In genomic region chr6:28544211-28544610, GRCh38 we compare ENCODE assay signal across 9 cellular contexts. TPM values are rescaled to one million over a fixed set of nuclear protein-coding genes. Genes with fewer than 3 reads are reported as not detected.
DNase-seq lines count a peak whose midpoint lies in the region; ATAC-seq, FAIRE-seq and TF ChIP-seq lines count a peak whose summit lies in the region.
"Had no signal": no experiment of that assay in that cellular context is flagged by ENCODE, and none has a peak within 500 bp of the region (broad histone marks: within the 10 kb centered on the region; RNA-seq: fewer than 3 reads in every experiment).

No MANE protein-coding gene starts in this region.

- no peak overlapping the region for H2AK5ac ChIP-seq in H1 (ENCODE audit: low read depth, low read length)

- H2AFZ ChIP-seq in GM23338, result peak overlapping the region; percentile 94
- peak overlapping the region; percentile 64 for H2AFZ ChIP-seq in H1 (ENCODE audit: low read length)

- H3K4me1 ChIP-seq in GM23338 (ENCODE audit: insufficient read depth) (0 out of 2 replicates have a peak, but pooled peaks cover 4% of the 10 kb centered on the region), NT2/D1 (ENCODE audit: insufficient read depth, insufficient read length) (no peaks in the 10 kb centered on the region), H1 (replicated peaks in 1 of 4; ENCODE audit: control insufficient read depth in 3 of 4, insufficient read depth in 4 of 4, low read length in 3 of 4) (peaks cover 0 to 4% (median 0%) of the 10 kb centered on the region in 4 experiments; a peak in 2 of 7 replicates)

- no peaks in the 10 kb centered on the region for H3K36me3 Mint-ChIP-seq in GM23338 (ENCODE audit: low read depth)

- H3K56ac ChIP-seq in H1 (replicated peaks; ENCODE audit: insufficient read length, low read depth, low read length), result peak overlapping the region; percentile 5

- peak overlapping the region; percentile 75 for H4K5ac ChIP-seq in H1 (ENCODE audit: insufficient read length, low read depth, low read length)

- H3K9ac ChIP-seq in NT2/D1 (ENCODE audit: insufficient read length, low read depth) (peak overlapping the region; percentile 11), H1 (replicated peaks in 1 of 4; ENCODE audit: extremely low read depth in 1 of 4, low read depth in 3 of 4, low read length in 3 of 4) (peak overlapping the region in 3 of 4 experiments; percentile 44 to 70 (median 67); a peak in 3 of 7 replicates)

- H3K27me3 ChIP-seq in GM23338 (ENCODE audit: insufficient read depth), result no peaks in the 10 kb centered on the region
- no peaks in the 10 kb centered on the region for H3K27me3 ChIP-seq in NT2/D1 (ENCODE audit: insufficient read depth, insufficient read length)
- H3K27me3 ChIP-seq in H1 (replicated peaks in 1 of 4; ENCODE audit: control insufficient read depth in 3 of 4, extremely low read depth in 1 of 4, insufficient read depth in 3 of 4, low read length in 3 of 4), result no peaks in the 10 kb centered on the region

- POLR2A ChIA-PET in H1 (lab: Charles Lee; ENCODE audit: partially characterized antibody), result interaction anchor here (1.1 to 3.0 kb wide), 3 partner anchors 42 to 55 kb away, joined by 3 to 10 read pairs (median 4); no protein-coding TSS in a partner anchor

- 0 out of 2 replicates have a peak overlapping the region, but pooled peaks have one; percentile 42 for H2BK12ac ChIP-seq in H1 (ENCODE audit: low read depth, low read length)

- 0 out of 2 replicates have a peak, but pooled peaks cover 5% of the 10 kb centered on the region for H3F3A ChIP-seq in GM23338 (replicated peaks; ENCODE audit: low read depth)

- H3K27me3 Mint-ChIP-seq in GM23338 (ENCODE audit: insufficient read depth, low read depth, poor library complexity), result peaks cover 23% of the 10 kb centered on the region

- CTCF ChIA-PET in H1 (lab: Charles Lee; ENCODE audit: partially characterized antibody), result interaction anchor here (0.9 to 2.7 kb wide), 4 partner anchors 13 to 65 kb away, joined by 4 to 21 read pairs (median 6); a partner anchor contains a TSS

- H3K4me3 ChIP-seq in GM23338, result peak overlapping the region; percentile 75
- peak overlapping the region; percentile 41 for H3K4me3 ChIP-seq in NT2/D1 (ENCODE audit: insufficient read length, low read depth)
- peak overlapping the region; percentile 42 to 85 (median 79) for H3K4me3 ChIP-seq in H1 (ENCODE audit: extremely low read depth in 1 of 4, insufficient read depth in 2 of 4, low read depth in 3 of 4, low read length in 4 of 4)

- no peak for TF ChIP-seq POLR2A in H1 (IDR thresholded peaks at IDR 0.05; ENCODE audit: control extremely low read depth in 1 of 2, low read depth in 2 of 2, low read length in 2 of 2)

- H3K27ac ChIP-seq in GM23338 (ENCODE audit: low read depth), result no peak overlapping the region
- no peak overlapping the region for H3K27ac ChIP-seq in H1 (ENCODE audit: low read depth, low read length)

- H2BK15ac ChIP-seq in H1 (ENCODE audit: low read length), result no peak overlapping the region

- H3K79me1 ChIP-seq in H1 (ENCODE audit: low read depth, low read length), result no peaks in the 10 kb centered on the region

- H3K18ac ChIP-seq in H1 (ENCODE audit: extremely low read depth, low read length), result no peak overlapping the region

- peaks cover 9% of the 10 kb centered on the region for H3K4me1 Mint-ChIP-seq in GM23338

- peaks cover 5% of the 10 kb centered on the region for H3K23me2 ChIP-seq in H1 (ENCODE audit: low read depth, low read length)

- H3K9me2 ChIP-seq in GM23338 (ENCODE audit: insufficient read depth), result no peaks in the 10 kb centered on the region

- TF ChIP-seq CTCF in GM23338 (conservative IDR thresholded peaks at IDR 0.05; ENCODE audit: low read depth in 2 of 2), result no peak
- TF ChIP-seq CTCF in H1 (IDR thresholded peaks at IDR 0.05; ENCODE audit: control extremely low read depth in 1 of 3, insufficient read depth in 1 of 3, low read depth in 1 of 3, low read length in 3 of 3), result no peak
- no peak for TF ChIP-seq CTCF in omental fat pad (IDR thresholded peaks at IDR 0.05)

- FAIRE-seq in H1 (lab: Jason Lieb, UNC), result no peak

- H2BK120ac ChIP-seq in H1 (replicated peaks; ENCODE audit: low read depth, low read length), result peak overlapping the region; percentile 21

- H4K91ac ChIP-seq in H1 (replicated peaks; ENCODE audit: insufficient read length, low read length), result peak overlapping the region; percentile 30

- H3K9me3 ChIP-seq in NT2/D1 (ENCODE audit: insufficient read depth, low read length), result no peaks in the 10 kb centered on the region
- no peaks in the 10 kb centered on the region for H3K9me3 ChIP-seq in H1 (ENCODE audit: insufficient read depth in 2 of 2, low read depth in 1 of 2, low read length in 1 of 2)

- no peak for TF ChIP-seq EP300 in H1 (IDR thresholded peaks at IDR 0.05; ENCODE audit: borderline replicate concordance in 1 of 2, low read depth in 2 of 2, low read length in 2 of 2)

- H3K36me3 ChIP-seq in GM23338 (ENCODE audit: insufficient read depth), result no peaks in the 10 kb centered on the region
- no peaks in the 10 kb centered on the region for H3K36me3 ChIP-seq in NT2/D1 (ENCODE audit: insufficient read depth, insufficient read length, low read length)
- H3K36me3 ChIP-seq in H1 (ENCODE audit: control insufficient read depth in 2 of 4, insufficient read depth in 4 of 4, low read length in 3 of 4), result no peaks in the 10 kb centered on the region

- H3K4me2 ChIP-seq in GM23338 (peak overlapping the region; percentile 75), H1 (ENCODE audit: insufficient read depth in 1 of 2, low read depth in 2 of 2, low read length in 2 of 2) (peak overlapping the region; percentile 71 to 75)

- WGBS in H1 (ENCODE audit: extremely low coverage in 1 of 2, insufficient coverage in 1 of 2, insufficient read length in 1 of 2, insufficient replicate concordance in 2 of 2, low coverage in 1 of 2, low lambda C conversion rate in 2 of 2, missing lambda C conversion rate in 1 of 2), 2 experiments, result 11% methylated on average over 8 of the region's 8 CpGs; no CpG with 5 or more reads in 1 of the 2 experiments

- ATAC-seq in GM23338 (peak; percentile 27), omental fat pad (ENCODE audit: low FRiP score) (peak; percentile 25), HG03457 (IDR thresholded peaks at IDR 0.05; ENCODE audit: unreplicated experiment) (no peak)
- ATAC-seq: left colon had no signal

- no peak overlapping the region for H3K4ac ChIP-seq in H1 (replicated peaks; ENCODE audit: insufficient read length, low read depth, low read length)

- no peak overlapping the region for H4K8ac ChIP-seq in H1 (ENCODE audit: extremely low read depth, insufficient read depth, low read length)

- peak overlapping the region; percentile 84 for H3K4me3 Mint-ChIP-seq in GM23338

- H3K14ac ChIP-seq in H1 (ENCODE audit: insufficient read length), result no peak overlapping the region

- no peak for TF ChIP-seq RAD21 in H1 (IDR thresholded peaks at IDR 0.05 in 1 of 2, conservative IDR thresholded peaks at IDR 0.05 in 1 of 2; ENCODE audit: low read depth in 2 of 2, low read length in 2 of 2)

- DNase-seq in GM23338 (ENCODE audit: low spot score) (peak; percentile 63), NT2/D1 (ENCODE audit: low read depth, low spot score) (no peak), H1 (ENCODE audit: low read depth in 1 of 2, low spot score in 2 of 2) (peak in 1 of 2 experiments; percentile 54), omental fat pad (ENCODE audit: low spot score) (no peak), KG1 (lab: John Stamatoyannopoulos, UW) (no peak), retina (no peak), NCI-H187 (lab: John Stamatoyannopoulos, UW) (no peak)

- H4K20me1 ChIP-seq in GM23338 (replicated peaks; ENCODE audit: insufficient read depth) (no peaks in the 10 kb centered on the region), H1 (replicated peaks in 1 of 2; ENCODE audit: control insufficient read depth in 1 of 2, insufficient read depth in 2 of 2, low read length in 2 of 2) (no peaks in the 10 kb centered on the region)

- H3K9me3 Mint-ChIP-seq in GM23338, result peaks cover 4% of the 10 kb centered on the region; the same call in 1 of the 3 replicates

- H2BK20ac ChIP-seq in H1 (ENCODE audit: low read length), result no peak overlapping the region

- H3K79me2 ChIP-seq in GM23338 (replicated peaks; ENCODE audit: insufficient read depth) (no peaks in the 10 kb centered on the region), H1 (ENCODE audit: control insufficient read depth in 1 of 2, insufficient read depth in 2 of 2, low read length in 2 of 2) (no peaks in the 10 kb centered on the region)

- peak overlapping the region; percentile 93 for H3K27ac Mint-ChIP-seq in GM23338

- no peak overlapping the region for H3K23ac ChIP-seq in H1 (ENCODE audit: insufficient read length)

- H2BK5ac ChIP-seq in H1 (ENCODE audit: low read depth, low read length), result 0 out of 2 replicates have a peak overlapping the region, but pooled peaks have one; percentile 71

TF ChIP-seq in H1, 55 proteins besides CTCF, POLR2A, EP300 and RAD21 (continues in another document):
- TF ChIP-seq NANOG (IDR thresholded peaks at IDR 0.05; ENCODE audit: insufficient read depth, low read depth, low read length, poor library complexity, severe bottlenecking), result no peak

RNA-seq across cellular contexts. Expression of gene GPX5, which starts 18.5 kb away (rescaled TPM):
- not detected in 2 replicates for total RNA-seq in GM23338 (2014; rRNA removed; shearing (Covaris generic))
- polyA plus RNA-seq in GM23338 (2016; fragmentation: Nextera tagmentation; extraction: Ambion mirVana), result 0.14 TPM in 1 of 2 replicates, not detected in the other
- total RNA-seq in H1 (2021; fragmentation: NEBNext Ultra II Directional; extraction: Animal tissue kit (Norgen Biotek cat#: 25700)), result not detected in 2 replicates
- 0.08 TPM in 1 of 2 replicates, not detected in the other for polyA plus RNA-seq in H1 (2011; rRNA removed)
- not detected for polyA plus RNA-seq in H1 (2011; cell fraction: cytosol; rRNA removed)
- polyA plus RNA-seq in H1 (2011; cell fraction: nucleus; rRNA removed), result 0.07 TPM
- polyA plus RNA-seq in H1 (2012, experiment 1 of 2), result not detected in 4 replicates
- polyA plus RNA-seq in H1 (2012, experiment 2 of 2), result not detected
- 0.02 TPM for polyA plus RNA-seq in H1 (2013, experiment 1 of 2)
- polyA plus RNA-seq in H1 (2013, experiment 2 of 2), result 0.04 TPM
- polyA minus RNA-seq in H1 (2011; rRNA and poly(A)+ RNA removed), result not detected in 2 replicates
- polyA minus RNA-seq in H1 (2011; cell fraction: cytosol; rRNA and poly(A)+ RNA removed), result not detected
- polyA minus RNA-seq in H1 (2011; cell fraction: nucleus; rRNA and poly(A)+ RNA removed), result not detected
- not detected for total RNA-seq in omental fat pad
- total RNA-seq: left colon had no signal

RNA-seq across cellular contexts. Expression of gene GPX6, which starts 28.6 kb away (rescaled TPM):
- total RNA-seq in GM23338 (2014; rRNA removed; shearing (Covaris generic)), result not detected in 2 replicates
- polyA plus RNA-seq in GM23338 (2016; fragmentation: Nextera tagmentation; extraction: Ambion mirVana) (not detected in 2 replicates), H1 (2011; rRNA removed) (not detected in 2 replicates)
- total RNA-seq in H1 (2021; fragmentation: NEBNext Ultra II Directional; extraction: Animal tissue kit (Norgen Biotek cat#: 25700)), result not detected in 2 replicates
- 0.06 TPM for polyA plus RNA-seq in H1 (2011; cell fraction: cytosol; rRNA removed)
- not detected for polyA plus RNA-seq in H1 (2011; cell fraction: nucleus; rRNA removed)
- not detected in 4 replicates for polyA plus RNA-seq in H1 (2012, experiment 1 of 2)
- not detected for polyA plus RNA-seq in H1 (2012, experiment 2 of 2)
- not detected for polyA plus RNA-seq in H1 (2013, experiment 1 of 2)
- polyA plus RNA-seq in H1 (2013, experiment 2 of 2), result not detected
- polyA minus RNA-seq in H1 (2011; rRNA and poly(A)+ RNA removed), result not detected in 2 replicates
- polyA minus RNA-seq in H1 (2011; cell fraction: cytosol; rRNA and poly(A)+ RNA removed), result not detected
- polyA minus RNA-seq in H1 (2011; cell fraction: nucleus; rRNA and poly(A)+ RNA removed), result not detected
- total RNA-seq in omental fat pad, result not detected
- total RNA-seq: left colon had no signal
